In the genomic region with DNA sequence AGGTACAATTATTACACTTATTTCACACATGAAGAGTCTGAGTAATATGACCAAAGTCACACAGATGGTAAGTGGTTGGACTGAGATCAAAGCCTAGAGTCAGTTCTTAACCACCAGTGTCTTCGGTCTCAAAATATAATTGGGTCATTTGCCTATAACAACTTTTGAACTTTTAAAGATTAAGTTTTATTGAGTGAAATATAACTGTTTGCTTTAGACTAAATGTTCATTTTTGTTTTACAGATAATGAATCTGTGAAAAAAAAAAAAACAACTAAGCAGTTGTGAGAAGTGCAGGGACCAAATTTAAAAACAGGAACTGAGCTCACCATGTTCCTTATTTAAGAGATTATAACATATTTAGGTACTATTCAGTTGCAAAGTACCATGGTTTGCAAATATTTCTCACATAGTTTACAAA, we compare ENCODE assay signal across 1 cellular context.
TF ChIP-seq lines count a peak whose summit lies in the region.

No MANE protein-coding gene starts in this region.

TF ChIP-seq in GM12878, 131 proteins besides CTCF, POLR2A, EP300 and RAD21 (continued from another document):
- TF ChIP-seq, protein P1, sequence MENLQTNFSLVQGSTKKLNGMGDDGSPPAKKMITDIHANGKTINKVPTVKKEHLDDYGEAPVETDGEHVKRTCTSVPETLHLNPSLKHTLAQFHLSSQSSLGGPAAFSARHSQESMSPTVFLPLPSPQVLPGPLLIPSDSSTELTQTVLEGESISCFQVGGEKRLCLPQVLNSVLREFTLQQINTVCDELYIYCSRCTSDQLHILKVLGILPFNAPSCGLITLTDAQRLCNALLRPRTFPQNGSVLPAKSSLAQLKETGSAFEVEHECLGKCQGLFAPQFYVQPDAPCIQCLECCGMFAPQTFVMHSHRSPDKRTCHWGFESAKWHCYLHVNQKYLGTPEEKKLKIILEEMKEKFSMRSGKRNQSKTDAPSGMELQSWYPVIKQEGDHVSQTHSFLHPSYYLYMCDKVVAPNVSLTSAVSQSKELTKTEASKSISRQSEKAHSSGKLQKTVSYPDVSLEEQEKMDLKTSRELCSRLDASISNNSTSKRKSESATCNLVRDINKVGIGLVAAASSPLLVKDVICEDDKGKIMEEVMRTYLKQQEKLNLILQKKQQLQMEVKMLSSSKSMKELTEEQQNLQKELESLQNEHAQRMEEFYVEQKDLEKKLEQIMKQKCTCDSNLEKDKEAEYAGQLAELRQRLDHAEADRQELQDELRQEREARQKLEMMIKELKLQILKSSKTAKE (IDR thresholded peaks at IDR 0.05; ENCODE audit: low read depth, poor library complexity, severe bottlenecking): no peak
- TF ChIP-seq MTA3 (IDR thresholded peaks at IDR 0.05; ENCODE audit: borderline replicate concordance, low read length): no peak
- TF ChIP-seq, protein P2, sequence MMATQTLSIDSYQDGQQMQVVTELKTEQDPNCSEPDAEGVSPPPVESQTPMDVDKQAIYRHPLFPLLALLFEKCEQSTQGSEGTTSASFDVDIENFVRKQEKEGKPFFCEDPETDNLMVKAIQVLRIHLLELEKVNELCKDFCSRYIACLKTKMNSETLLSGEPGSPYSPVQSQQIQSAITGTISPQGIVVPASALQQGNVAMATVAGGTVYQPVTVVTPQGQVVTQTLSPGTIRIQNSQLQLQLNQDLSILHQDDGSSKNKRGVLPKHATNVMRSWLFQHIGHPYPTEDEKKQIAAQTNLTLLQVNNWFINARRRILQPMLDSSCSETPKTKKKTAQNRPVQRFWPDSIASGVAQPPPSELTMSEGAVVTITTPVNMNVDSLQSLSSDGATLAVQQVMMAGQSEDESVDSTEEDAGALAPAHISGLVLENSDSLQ (IDR thresholded peaks at IDR 0.05): no peak
- no peak for TF ChIP-seq SMAD1 (IDR thresholded peaks at IDR 0.05; ENCODE audit: low read depth, partially characterized antibody)
- no peak for TF ChIP-seq NR2C2 (IDR thresholded peaks at IDR 0.05; ENCODE audit: borderline replicate concordance, control insufficient read depth, insufficient read length, low read depth)
- no peak for TF ChIP-seq ZSCAN29 (IDR thresholded peaks at IDR 0.05)
- TF ChIP-seq CBFB (IDR thresholded peaks at IDR 0.05; ENCODE audit: low read depth): no peak
- TF ChIP-seq NFYA (IDR thresholded peaks at IDR 0.05; ENCODE audit: borderline replicate concordance, low read depth, low read length): no peak
- TF ChIP-seq RBBP5 (conservative IDR thresholded peaks at IDR 0.05): no peak
- peak; percentile 92 for TF ChIP-seq TCF7 (IDR thresholded peaks at IDR 0.05; ENCODE audit: borderline replicate concordance)
- TF ChIP-seq POU2F2 (IDR thresholded peaks at IDR 0.05; ENCODE audit: borderline replicate concordance, low read depth, low read length): no peak
- TF ChIP-seq RCOR1 (conservative IDR thresholded peaks at IDR 0.05; ENCODE audit: low read depth, low read length): no peak
- peak; percentile 89 for TF ChIP-seq SPI1 (IDR thresholded peaks at IDR 0.05; ENCODE audit: borderline replicate concordance, insufficient read depth, low read depth, low read length)
- TF ChIP-seq SP1 (IDR thresholded peaks at IDR 0.05; ENCODE audit: low read depth, low read length): no peak
- TF ChIP-seq CBX3 (IDR thresholded peaks at IDR 0.05; ENCODE audit: borderline replicate concordance, low read depth): no peak
- TF ChIP-seq, protein P3, sequence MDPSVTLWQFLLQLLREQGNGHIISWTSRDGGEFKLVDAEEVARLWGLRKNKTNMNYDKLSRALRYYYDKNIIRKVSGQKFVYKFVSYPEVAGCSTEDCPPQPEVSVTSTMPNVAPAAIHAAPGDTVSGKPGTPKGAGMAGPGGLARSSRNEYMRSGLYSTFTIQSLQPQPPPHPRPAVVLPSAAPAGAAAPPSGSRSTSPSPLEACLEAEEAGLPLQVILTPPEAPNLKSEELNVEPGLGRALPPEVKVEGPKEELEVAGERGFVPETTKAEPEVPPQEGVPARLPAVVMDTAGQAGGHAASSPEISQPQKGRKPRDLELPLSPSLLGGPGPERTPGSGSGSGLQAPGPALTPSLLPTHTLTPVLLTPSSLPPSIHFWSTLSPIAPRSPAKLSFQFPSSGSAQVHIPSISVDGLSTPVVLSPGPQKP (IDR thresholded peaks at IDR 0.05; ENCODE audit: low read depth, low read length): no peak
- peak; percentile 87 for TF ChIP-seq ZNF384 (IDR thresholded peaks at IDR 0.05; ENCODE audit: borderline replicate concordance, low read depth, low read length)
- TF ChIP-seq IKZF1 (conservative IDR thresholded peaks at IDR 0.05): no peak
- peak; percentile 98 for TF ChIP-seq MTA2 (IDR thresholded peaks at IDR 0.05; ENCODE audit: low read depth)
- TF ChIP-seq NFIC (IDR thresholded peaks at IDR 0.05; ENCODE audit: low read depth, low read length): peak; percentile 65; the same call in 1 of the 2 replicates
- TF ChIP-seq SMARCA5 (IDR thresholded peaks at IDR 0.05): no peak
